Comparison of ENCODE assay signal across 1 cellular context in genomic region chr10:131748831-131749766, GRCh38.
TF ChIP-seq lines count a peak whose summit lies in the region.

No MANE protein-coding gene starts in this region.

TF ChIP-seq in HepG2, 621 proteins besides CTCF, POLR2A, EP300 and RAD21 (continued from another document and continues in another):
- TF ChIP-seq, protein P1, sequence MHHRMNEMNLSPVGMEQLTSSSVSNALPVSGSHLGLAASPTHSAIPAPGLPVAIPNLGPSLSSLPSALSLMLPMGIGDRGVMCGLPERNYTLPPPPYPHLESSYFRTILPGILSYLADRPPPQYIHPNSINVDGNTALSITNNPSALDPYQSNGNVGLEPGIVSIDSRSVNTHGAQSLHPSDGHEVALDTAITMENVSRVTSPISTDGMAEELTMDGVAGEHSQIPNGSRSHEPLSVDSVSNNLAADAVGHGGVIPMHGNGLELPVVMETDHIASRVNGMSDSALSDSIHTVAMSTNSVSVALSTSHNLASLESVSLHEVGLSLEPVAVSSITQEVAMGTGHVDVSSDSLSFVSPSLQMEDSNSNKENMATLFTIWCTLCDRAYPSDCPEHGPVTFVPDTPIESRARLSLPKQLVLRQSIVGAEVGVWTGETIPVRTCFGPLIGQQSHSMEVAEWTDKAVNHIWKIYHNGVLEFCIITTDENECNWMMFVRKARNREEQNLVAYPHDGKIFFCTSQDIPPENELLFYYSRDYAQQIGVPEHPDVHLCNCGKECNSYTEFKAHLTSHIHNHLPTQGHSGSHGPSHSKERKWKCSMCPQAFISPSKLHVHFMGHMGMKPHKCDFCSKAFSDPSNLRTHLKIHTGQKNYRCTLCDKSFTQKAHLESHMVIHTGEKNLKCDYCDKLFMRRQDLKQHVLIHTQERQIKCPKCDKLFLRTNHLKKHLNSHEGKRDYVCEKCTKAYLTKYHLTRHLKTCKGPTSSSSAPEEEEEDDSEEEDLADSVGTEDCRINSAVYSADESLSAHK (CRISPR knock-in tag; IDR thresholded peaks at IDR 0.05; ENCODE audit: borderline replicate concordance) = no peak
- TF ChIP-seq KDM5B (CRISPR knock-in tag; IDR thresholded peaks at IDR 0.05; ENCODE audit: borderline replicate concordance) (peak; percentile 38; the same call in 1 of the 2 replicates), ZSCAN30 (CRISPR knock-in tag; IDR thresholded peaks at IDR 0.05) (no peak), ZSCAN5A (CRISPR knock-in tag; IDR thresholded peaks at IDR 0.05; ENCODE audit: borderline replicate concordance) (no peak), ELF3 (CRISPR knock-in tag; IDR thresholded peaks at IDR 0.05) (0 out of 2 replicates have a peak, but pooled peaks have one; percentile 21), SALL1 (CRISPR knock-in tag; IDR thresholded peaks at IDR 0.05) (peak; percentile 87), MAFG (CRISPR knock-in tag; IDR thresholded peaks at IDR 0.05) (no peak), ZNF598 (CRISPR knock-in tag; IDR thresholded peaks at IDR 0.05; ENCODE audit: borderline replicate concordance) (no peak), ZUFSP (CRISPR knock-in tag; IDR thresholded peaks at IDR 0.05; ENCODE audit: borderline replicate concordance) (no peak), KLF9 (CRISPR knock-in tag; IDR thresholded peaks at IDR 0.05; ENCODE audit: low read depth) (no peak), FOXP4 (CRISPR knock-in tag; IDR thresholded peaks at IDR 0.05) (no peak), FOXA1 (IDR thresholded peaks at IDR 0.05) (no peak), FOXA1 (CRISPR knock-in tag; IDR thresholded peaks at IDR 0.05) (no peak), ZNF891 (CRISPR knock-in tag; IDR thresholded peaks at IDR 0.05) (0 out of 2 replicates have a peak, but pooled peaks have one; percentile 47), CAMTA2 (CRISPR knock-in tag; IDR thresholded peaks at IDR 0.05; ENCODE audit: borderline replicate concordance) (no peak), ZNF34 (CRISPR knock-in tag; IDR thresholded peaks at IDR 0.05; ENCODE audit: borderline replicate concordance) (no peak), ZNF317 (CRISPR knock-in tag; IDR thresholded peaks at IDR 0.05) (no peak), FOXO4 (CRISPR knock-in tag; conservative IDR thresholded peaks at IDR 0.05) (0 out of 2 replicates have a peak, but pooled peaks have one; percentile 52), ZC3H13 (CRISPR knock-in tag; IDR thresholded peaks at IDR 0.05) (no peak), ZFP36L1 (CRISPR knock-in tag; IDR thresholded peaks at IDR 0.05) (no peak), ZNF672 (CRISPR knock-in tag; IDR thresholded peaks at IDR 0.05) (no peak; the same call in 1 of the 2 replicates), ZNF616 (CRISPR knock-in tag; IDR thresholded peaks at IDR 0.05; ENCODE audit: low read depth) (no peak), EZH2 (conservative IDR thresholded peaks at IDR 0.05; ENCODE audit: low read depth, low read length) (no peak), ZBTB20 (CRISPR knock-in tag; IDR thresholded peaks at IDR 0.05; ENCODE audit: borderline replicate concordance, low read depth) (no peak), HIC2 (CRISPR knock-in tag; IDR thresholded peaks at IDR 0.05; ENCODE audit: low read depth) (0 out of 2 replicates have a peak, but pooled peaks have one; percentile 52), ZNF383 (CRISPR knock-in tag; IDR thresholded peaks at IDR 0.05; ENCODE audit: borderline replicate concordance) (no peak)
- TF ChIP-seq, protein P2, sequence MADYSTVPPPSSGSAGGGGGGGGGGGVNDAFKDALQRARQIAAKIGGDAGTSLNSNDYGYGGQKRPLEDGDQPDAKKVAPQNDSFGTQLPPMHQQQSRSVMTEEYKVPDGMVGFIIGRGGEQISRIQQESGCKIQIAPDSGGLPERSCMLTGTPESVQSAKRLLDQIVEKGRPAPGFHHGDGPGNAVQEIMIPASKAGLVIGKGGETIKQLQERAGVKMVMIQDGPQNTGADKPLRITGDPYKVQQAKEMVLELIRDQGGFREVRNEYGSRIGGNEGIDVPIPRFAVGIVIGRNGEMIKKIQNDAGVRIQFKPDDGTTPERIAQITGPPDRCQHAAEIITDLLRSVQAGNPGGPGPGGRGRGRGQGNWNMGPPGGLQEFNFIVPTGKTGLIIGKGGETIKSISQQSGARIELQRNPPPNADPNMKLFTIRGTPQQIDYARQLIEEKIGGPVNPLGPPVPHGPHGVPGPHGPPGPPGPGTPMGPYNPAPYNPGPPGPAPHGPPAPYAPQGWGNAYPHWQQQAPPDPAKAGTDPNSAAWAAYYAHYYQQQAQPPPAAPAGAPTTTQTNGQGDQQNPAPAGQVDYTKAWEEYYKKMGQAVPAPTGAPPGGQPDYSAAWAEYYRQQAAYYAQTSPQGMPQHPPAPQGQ (CRISPR knock-in tag; IDR thresholded peaks at IDR 0.05; ENCODE audit: borderline replicate concordance) = no peak
- TF ChIP-seq, protein P3, sequence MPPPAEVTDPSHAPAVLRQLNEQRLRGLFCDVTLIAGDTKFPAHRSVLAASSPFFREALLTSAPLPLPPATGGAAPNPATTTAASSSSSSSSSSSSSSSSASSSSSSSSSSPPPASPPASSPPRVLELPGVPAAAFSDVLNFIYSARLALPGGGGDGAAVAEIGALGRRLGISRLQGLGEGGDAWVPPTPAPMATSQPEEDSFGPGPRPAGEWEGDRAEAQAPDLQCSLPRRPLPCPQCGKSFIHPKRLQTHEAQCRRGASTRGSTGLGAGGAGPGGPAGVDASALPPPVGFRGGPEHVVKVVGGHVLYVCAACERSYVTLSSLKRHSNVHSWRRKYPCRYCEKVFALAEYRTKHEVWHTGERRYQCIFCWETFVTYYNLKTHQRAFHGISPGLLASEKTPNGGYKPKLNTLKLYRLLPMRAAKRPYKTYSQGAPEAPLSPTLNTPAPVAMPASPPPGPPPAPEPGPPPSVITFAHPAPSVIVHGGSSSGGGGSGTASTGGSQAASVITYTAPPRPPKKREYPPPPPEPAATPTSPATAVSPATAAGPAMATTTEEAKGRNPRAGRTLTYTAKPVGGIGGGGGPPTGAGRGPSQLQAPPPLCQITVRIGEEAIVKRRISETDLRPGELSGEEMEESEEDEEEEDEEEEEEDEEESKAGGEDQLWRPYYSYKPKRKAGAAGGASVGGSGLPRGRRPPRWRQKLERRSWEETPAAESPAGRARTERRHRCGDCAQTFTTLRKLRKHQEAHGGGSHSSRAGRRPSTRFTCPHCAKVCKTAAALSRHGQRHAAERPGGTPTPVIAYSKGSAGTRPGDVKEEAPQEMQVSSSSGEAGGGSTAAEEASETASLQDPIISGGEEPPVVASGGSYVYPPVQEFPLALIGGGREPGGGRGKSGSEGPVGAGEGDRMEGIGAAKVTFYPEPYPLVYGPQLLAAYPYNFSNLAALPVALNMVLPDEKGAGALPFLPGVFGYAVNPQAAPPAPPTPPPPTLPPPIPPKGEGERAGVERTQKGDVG (CRISPR knock-in tag; IDR thresholded peaks at IDR 0.05; ENCODE audit: borderline replicate concordance) = no peak
- TF ChIP-seq, protein P4, sequence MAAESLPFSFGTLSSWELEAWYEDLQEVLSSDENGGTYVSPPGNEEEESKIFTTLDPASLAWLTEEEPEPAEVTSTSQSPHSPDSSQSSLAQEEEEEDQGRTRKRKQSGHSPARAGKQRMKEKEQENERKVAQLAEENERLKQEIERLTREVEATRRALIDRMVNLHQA (CRISPR knock-in tag; IDR thresholded peaks at IDR 0.05) = no peak
- TF ChIP-seq, protein P5, sequence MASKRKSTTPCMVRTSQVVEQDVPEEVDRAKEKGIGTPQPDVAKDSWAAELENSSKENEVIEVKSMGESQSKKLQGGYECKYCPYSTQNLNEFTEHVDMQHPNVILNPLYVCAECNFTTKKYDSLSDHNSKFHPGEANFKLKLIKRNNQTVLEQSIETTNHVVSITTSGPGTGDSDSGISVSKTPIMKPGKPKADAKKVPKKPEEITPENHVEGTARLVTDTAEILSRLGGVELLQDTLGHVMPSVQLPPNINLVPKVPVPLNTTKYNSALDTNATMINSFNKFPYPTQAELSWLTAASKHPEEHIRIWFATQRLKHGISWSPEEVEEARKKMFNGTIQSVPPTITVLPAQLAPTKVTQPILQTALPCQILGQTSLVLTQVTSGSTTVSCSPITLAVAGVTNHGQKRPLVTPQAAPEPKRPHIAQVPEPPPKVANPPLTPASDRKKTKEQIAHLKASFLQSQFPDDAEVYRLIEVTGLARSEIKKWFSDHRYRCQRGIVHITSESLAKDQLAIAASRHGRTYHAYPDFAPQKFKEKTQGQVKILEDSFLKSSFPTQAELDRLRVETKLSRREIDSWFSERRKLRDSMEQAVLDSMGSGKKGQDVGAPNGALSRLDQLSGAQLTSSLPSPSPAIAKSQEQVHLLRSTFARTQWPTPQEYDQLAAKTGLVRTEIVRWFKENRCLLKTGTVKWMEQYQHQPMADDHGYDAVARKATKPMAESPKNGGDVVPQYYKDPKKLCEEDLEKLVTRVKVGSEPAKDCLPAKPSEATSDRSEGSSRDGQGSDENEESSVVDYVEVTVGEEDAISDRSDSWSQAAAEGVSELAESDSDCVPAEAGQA (IDR thresholded peaks at IDR 0.05; ENCODE audit: low read depth) = no peak
- TF ChIP-seq, protein P5 (CRISPR knock-in tag; IDR thresholded peaks at IDR 0.05; ENCODE audit: borderline replicate concordance) = no peak
- TF ChIP-seq, protein P6, sequence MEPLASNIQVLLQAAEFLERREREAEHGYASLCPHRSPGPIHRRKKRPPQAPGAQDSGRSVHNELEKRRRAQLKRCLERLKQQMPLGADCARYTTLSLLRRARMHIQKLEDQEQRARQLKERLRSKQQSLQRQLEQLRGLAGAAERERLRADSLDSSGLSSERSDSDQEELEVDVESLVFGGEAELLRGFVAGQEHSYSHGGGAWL (CRISPR knock-in tag; IDR thresholded peaks at IDR 0.05) = no peak
